In the genomic region with DNA sequence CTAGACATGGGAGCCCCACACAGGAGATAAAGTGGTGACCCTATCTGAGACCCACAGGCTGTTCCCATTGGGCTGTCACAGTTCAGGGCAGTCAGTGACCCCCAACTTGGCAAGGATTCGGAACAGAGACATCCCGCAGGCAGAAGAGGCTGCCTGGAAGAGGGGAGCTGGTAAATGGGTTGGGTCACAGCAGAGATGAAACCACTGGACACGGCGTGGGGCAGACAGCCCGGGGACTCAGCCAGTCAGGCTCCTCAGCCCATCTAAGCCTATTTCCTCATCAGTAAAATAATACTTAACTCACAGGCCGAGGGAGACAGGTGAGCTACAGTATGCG, we compare ENCODE assay signal across 10 cellular contexts. TPM values are rescaled to one million over a fixed set of nuclear protein-coding genes. Genes with fewer than 3 reads are reported as not detected.
DNase-seq lines count a peak whose midpoint lies in the region; ATAC-seq and TF ChIP-seq lines count a peak whose summit lies in the region.
"Had no signal": no experiment of that assay in that cellular context is flagged by ENCODE, and none has a peak within 500 bp of the region (broad histone marks: within the 10 kb centered on the region; RNA-seq: fewer than 3 reads in every experiment).

No MANE protein-coding gene starts in this region.

- H3K36me3 ChIP-seq in BE2C, result peaks cover 16% of the 10 kb centered on the region
- H3K36me3 ChIP-seq in transverse colon, result no peaks in the 10 kb centered on the region
- H3K36me3 ChIP-seq: prostate gland had no signal

- H3K4me3 ChIP-seq in BE2C (ENCODE audit: low read depth, low read length) (peak overlapping the region; percentile 81), transverse colon (peak overlapping the region in 1 of 4 donors; percentile 98)

- peaks cover 19% of the 10 kb centered on the region for H3K4me1 ChIP-seq in BE2C
- peaks cover 7 to 28% (median 19%) of the 10 kb centered on the region in 4 donors for H3K4me1 ChIP-seq in transverse colon
- H3K4me1 ChIP-seq: prostate gland had no signal

- ATAC-seq in memory B cell (ENCODE audit: low read depth), result no peak

- peaks cover 45% of the 10 kb centered on the region for H3K36me3 Mint-ChIP-seq in activated naive CD8-positive, alpha-beta T cell treated with anti-CD3 and anti-CD28 coated beads for 36 hours
- peaks cover 2% of the 10 kb centered on the region for H3K36me3 Mint-ChIP-seq in memory B cell

- no peak for TF ChIP-seq EP300 in transverse colon (IDR thresholded peaks at IDR 0.05; ENCODE audit: low read depth)

- WGBS in transverse colon (ENCODE audit: low coverage in 1 of 2), 2 donors, result 43 to 79% methylated on average over 5 to 7 of the region's 7 CpGs

- no peak for TF ChIP-seq POLR2A in transverse colon (IDR thresholded peaks at IDR 0.05)

- H3K4me3 Mint-ChIP-seq in activated naive CD8-positive, alpha-beta T cell treated with anti-CD3 and anti-CD28 coated beads for 36 hours, result peak overlapping the region; percentile 92
- H3K4me3 Mint-ChIP-seq in memory B cell, result peak overlapping the region; percentile 51

- DNase-seq in BE2C (no peak), HEK293T (ENCODE audit: extremely low spot score) (peak; percentile 7), memory B cell (ENCODE audit: low spot score in 2 of 2) (no peak), hippocampal formation (lab: John Stamatoyannopoulos, UW) (no peak), NCI-H82 treated with DMSO at 0.1 percent for 48 hours (lab: John Stamatoyannopoulos, UW; ENCODE audit: unreplicated experiment) (no peak), transverse colon (no peak), NCI-H2171 (lab: John Stamatoyannopoulos, UW) (no peak)
- no peak for DNase-seq in activated naive CD8-positive, alpha-beta T cell treated with anti-CD3 and anti-CD28 coated beads for 36 hours
- DNase-seq: NCI-H1092 treated with DMSO at 0.1 percent for 48 hours had no signal

- H3K27ac Mint-ChIP-seq in activated naive CD8-positive, alpha-beta T cell treated with anti-CD3 and anti-CD28 coated beads for 36 hours, result peak overlapping the region; percentile 36
- H3K27ac Mint-ChIP-seq in memory B cell, result no peak overlapping the region

- no peak overlapping the region for H3K27ac ChIP-seq in transverse colon
- H3K27ac ChIP-seq: prostate gland had no signal

- in situ Hi-C loops in transverse colon (cut with MboI; ENCODE audit: low pct_ligation_motif_present in 1 of 4, low pct_unique_long_range_greater_than_20kb in 1 of 4, low sequenced_read_pairs in 3 of 4), result loop anchor here in 1 of 4 donors (25.0 kb wide), 1 partner anchor 160 kb away; no protein-coding TSS in a partner anchor

- no peaks in the 10 kb centered on the region for H3K27me3 Mint-ChIP-seq in activated naive CD8-positive, alpha-beta T cell treated with anti-CD3 and anti-CD28 coated beads for 36 hours
- no peaks in the 10 kb centered on the region for H3K27me3 Mint-ChIP-seq in memory B cell

- peaks cover 39% of the 10 kb centered on the region for H3K4me1 Mint-ChIP-seq in activated naive CD8-positive, alpha-beta T cell treated with anti-CD3 and anti-CD28 coated beads for 36 hours
- H3K4me1 Mint-ChIP-seq in memory B cell, result peaks cover 36% of the 10 kb centered on the region

- CTCF ChIA-PET in HEK293T (lab: Yijun Ruan, JAX), result interaction anchor here (0.5 kb wide), 1 partner anchor 33 kb away, joined by 6 read pairs; no protein-coding TSS in a partner anchor

- intact Hi-C loops in transverse colon (cut with DNase I; ENCODE audit: low total_unique reads), result no loop called here

- H3K27me3 ChIP-seq in BE2C (no peaks in the 10 kb centered on the region), transverse colon (no peaks in the 10 kb centered on the region)

- H3K9me3 ChIP-seq in BE2C (no peaks in the 10 kb centered on the region; the same call in 1 of the 2 replicates), transverse colon (no peaks in the 10 kb centered on the region)
- H3K9me3 ChIP-seq: prostate gland had no signal

- no peaks in the 10 kb centered on the region for H3K9me3 Mint-ChIP-seq in activated naive CD8-positive, alpha-beta T cell treated with anti-CD3 and anti-CD28 coated beads for 36 hours
- H3K9me3 Mint-ChIP-seq in memory B cell, result no peaks in the 10 kb centered on the region

- TF ChIP-seq CTCF in BE2C (IDR thresholded peaks at IDR 0.05; ENCODE audit: low read depth, low read length) (no peak), transverse colon (IDR thresholded peaks at IDR 0.05) (no peak)

- POLR2A ChIA-PET in HEK293T (lab: Yijun Ruan, JAX), result interaction anchor here (1.2 to 3.2 kb wide), 5 partner anchors 43 to 387 kb away, joined by 3 to 14 read pairs (median 4); partner anchors contain the start of gene FEM1B

TF ChIP-seq in HEK293T, 16 proteins besides CTCF, POLR2A, EP300 and RAD21:
- no peak for TF ChIP-seq TARDBP (IDR thresholded peaks at IDR 0.05)
- TF ChIP-seq L3MBTL2 (conservative IDR thresholded peaks at IDR 0.05), result no peak
- TF ChIP-seq ARNT (IDR thresholded peaks at IDR 0.05), result no peak
- TF ChIP-seq NFRKB (IDR thresholded peaks at IDR 0.05), result no peak
- no peak for TF ChIP-seq HDGF (IDR thresholded peaks at IDR 0.05; ENCODE audit: borderline replicate concordance)
- TF ChIP-seq FOXM1 (IDR thresholded peaks at IDR 0.05; ENCODE audit: borderline replicate concordance), result no peak
TF ChIP-seq in HEK293T: peak in this region for 0.

RNA-seq across cellular contexts. Expression of gene CLN6, which starts 1.8 kb away (rescaled TPM):
- 68.7 TPM for polyA plus RNA-seq in BE2C (2012; ENCODE audit: insufficient read depth, insufficient read length, low read depth)
- 10 to 100 TPM; 67.7 to 72.0 TPM for total RNA-seq in activated naive CD8-positive, alpha-beta T cell treated with anti-CD3 and anti-CD28 coated beads for 36 hours
- total RNA-seq in transverse colon, result 10 to 100 TPM; 13.8 to 28.1 (median 18.2) TPM

RNA-seq across cellular contexts. Expression of gene CALML4, which starts 22.6 kb away (rescaled TPM):
- polyA plus RNA-seq in BE2C (2012; ENCODE audit: insufficient read depth, insufficient read length, low read depth), result 4.1 TPM
- 1 to 10 TPM; 5.4 to 7.4 TPM for total RNA-seq in activated naive CD8-positive, alpha-beta T cell treated with anti-CD3 and anti-CD28 coated beads for 36 hours
- 100 to 1,000 TPM in 1 of 4 donors, 10 to 100 TPM in 3; 56.3 to 153 (median 75.2) TPM for total RNA-seq in transverse colon

RNA-seq across cellular contexts. Expression of gene FEM1B, which starts 49.8 kb away (rescaled TPM):
- 59.1 TPM for polyA plus RNA-seq in BE2C (2012; ENCODE audit: insufficient read depth, insufficient read length, low read depth)
- total RNA-seq in activated naive CD8-positive, alpha-beta T cell treated with anti-CD3 and anti-CD28 coated beads for 36 hours, result 10 to 100 TPM; 37.0 to 44.1 TPM
- total RNA-seq in transverse colon, result 10 to 100 TPM; 25.1 to 64.7 (median 43.0) TPM

Comparison
In these comparisons a context has a peak if more than half of its experiments do, and no peak if none do; other contexts are left out.
1. RNA of gene CALML4, which starts 22.6 kb away (total RNA-seq): 56.3 to 153 TPM in transverse colon; 5.4 to 7.4 TPM in activated naive CD8-positive, alpha-beta T cell treated with anti-CD3 and anti-CD28 coated beads for 36 hours; every median in the first group is over 4 times any median in the second.